Comparison of ENCODE assay signal across 10 cellular contexts in the genomic region with DNA sequence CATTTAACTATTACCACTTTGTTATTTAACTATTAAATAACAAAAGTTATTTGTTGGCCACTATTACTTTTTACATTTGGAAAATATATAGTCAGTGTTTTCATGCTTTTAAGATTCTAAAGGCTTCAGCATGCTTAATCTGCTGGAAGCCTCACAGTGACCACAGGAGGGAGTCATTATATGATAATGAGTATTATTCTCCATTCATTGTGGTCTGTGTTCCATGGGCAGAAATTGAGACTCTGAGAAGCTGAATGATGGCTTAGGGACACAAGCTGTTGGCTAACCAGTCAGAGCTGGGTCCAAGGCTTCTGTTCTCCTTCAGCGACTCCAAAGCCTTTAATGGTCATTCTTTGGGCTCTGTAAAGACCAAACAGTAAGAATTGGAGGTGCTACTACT.
A peak's percentile ranks its signal among the peaks of the same experiment; 100 is the strongest.
DNase-seq lines count a peak whose midpoint lies in the region; ATAC-seq and TF ChIP-seq lines count a peak whose summit lies in the region.
"Had no signal": no experiment of that assay in that cellular context is flagged by ENCODE, and none has a peak within 500 bp of the region (broad histone marks: within the 10 kb centered on the region; RNA-seq: fewer than 3 reads in every experiment).

No MANE protein-coding gene starts in this region.

- DNase-seq in GM23338 (ENCODE audit: low spot score): no peak
- DNase-seq in RPMI8226: peak; percentile 66
- peak; percentile 53 for DNase-seq in glomerular visceral epithelial cell (ENCODE audit: extremely low spot score)
- DNase-seq in hypothalamus (lab: John Stamatoyannopoulos, UW): no peak
- no peak for DNase-seq in activated T-cell treated with anti-CD3 and anti-CD28 coated beads, Interleukin-2, amount 50 U/mL, for 24 hours
- no peak for DNase-seq in NCI-H1694 (lab: John Stamatoyannopoulos, UW)
- no peak for DNase-seq in GM19240 (ENCODE audit: insufficient read length, low spot score)

- ATAC-seq in GM23338: no peak
- ATAC-seq: gastroesophageal sphincter had no signal

- H3K4me1 ChIP-seq in BLaER1 treated with 17β-estradiol and CSF1 and Interleukin-3, amounts not matched to agents 10 nM and 100 nM: peaks cover 41 to 75% (median 57%) of the 10 kb centered on the region in 10 experiments
- peaks cover 19% of the 10 kb centered on the region for H3K4me1 ChIP-seq in GM23338 (ENCODE audit: insufficient read depth)

- no peaks in the 10 kb centered on the region for H3K9me3 Mint-ChIP-seq in GM23338
- H3K9me3 Mint-ChIP-seq in activated T-cell treated with anti-CD3 and anti-CD28 coated beads, Interleukin-2, amount 50 U/mL, for 24 hours: no peaks in the 10 kb centered on the region

- H3K9me2 ChIP-seq in GM23338 (ENCODE audit: insufficient read depth): no peaks in the 10 kb centered on the region

- H3K36me3 ChIP-seq in BLaER1 treated with 17β-estradiol and CSF1 and Interleukin-3, amounts not matched to agents 10 nM and 100 nM: no peaks in the 10 kb centered on the region
- H3K36me3 ChIP-seq in GM23338 (ENCODE audit: insufficient read depth): no peaks in the 10 kb centered on the region
- H3K36me3 ChIP-seq: gastroesophageal sphincter had no signal

- H3K4me3 Mint-ChIP-seq in GM23338: no peak overlapping the region
- H3K4me3 Mint-ChIP-seq in activated T-cell treated with anti-CD3 and anti-CD28 coated beads, Interleukin-2, amount 50 U/mL, for 24 hours: no peak overlapping the region

- H3K4me2 ChIP-seq in BLaER1 treated with 17β-estradiol and CSF1 and Interleukin-3, amounts not matched to agents 10 nM and 100 nM: peak overlapping the region in 8 of 11 experiments; percentile 1 to 72 (median 20); a peak in 12 of 22 replicates
- no peak overlapping the region for H3K4me2 ChIP-seq in GM23338

- TF ChIP-seq CTCF in GM23338 (conservative IDR thresholded peaks at IDR 0.05; ENCODE audit: low read depth in 2 of 2): peak; percentile 5 to 16; a peak in 1 of 4 replicates

- H3K27me3 Mint-ChIP-seq in GM23338 (ENCODE audit: insufficient read depth, low read depth, poor library complexity): peaks cover 5% of the 10 kb centered on the region
- H3K27me3 Mint-ChIP-seq in activated T-cell treated with anti-CD3 and anti-CD28 coated beads, Interleukin-2, amount 50 U/mL, for 24 hours: no peaks in the 10 kb centered on the region

- H3K27me3 ChIP-seq in BLaER1 treated with 17β-estradiol and CSF1 and Interleukin-3, amounts not matched to agents 10 nM and 100 nM: no peaks in the 10 kb centered on the region
- H3K27me3 ChIP-seq in GM23338 (ENCODE audit: insufficient read depth): no peaks in the 10 kb centered on the region
- H3K27me3 ChIP-seq: gastroesophageal sphincter had no signal

- H3F3A ChIP-seq in GM23338 (replicated peaks; ENCODE audit: low read depth): no peaks in the 10 kb centered on the region

- peaks cover 16% of the 10 kb centered on the region for H3K4me1 Mint-ChIP-seq in GM23338
- H3K4me1 Mint-ChIP-seq in activated T-cell treated with anti-CD3 and anti-CD28 coated beads, Interleukin-2, amount 50 U/mL, for 24 hours (ENCODE audit: low read depth): peaks cover 58% of the 10 kb centered on the region

- H2AFZ ChIP-seq in GM23338: no peak overlapping the region

- H4K20me1 ChIP-seq in BLaER1 treated with 17β-estradiol and CSF1 and Interleukin-3, amounts not matched to agents 10 nM and 100 nM: no peaks in the 10 kb centered on the region
- no peaks in the 10 kb centered on the region for H4K20me1 ChIP-seq in GM23338 (replicated peaks; ENCODE audit: insufficient read depth)

- no peaks in the 10 kb centered on the region for H3K79me2 ChIP-seq in GM23338 (replicated peaks; ENCODE audit: insufficient read depth)

- no peak overlapping the region for H3K9ac ChIP-seq in BLaER1 treated with 17β-estradiol and CSF1 and Interleukin-3, amounts not matched to agents 10 nM and 100 nM

- no peak overlapping the region for H3K27ac ChIP-seq in BLaER1 treated with 17β-estradiol and CSF1 and Interleukin-3, amounts not matched to agents 10 nM and 100 nM
- H3K27ac ChIP-seq in GM23338 (ENCODE audit: low read depth): no peak overlapping the region
- H3K27ac ChIP-seq: gastroesophageal sphincter, skin epidermis had no signal

- no peaks in the 10 kb centered on the region for H3K36me3 Mint-ChIP-seq in GM23338 (ENCODE audit: low read depth)
- H3K36me3 Mint-ChIP-seq in activated T-cell treated with anti-CD3 and anti-CD28 coated beads, Interleukin-2, amount 50 U/mL, for 24 hours (ENCODE audit: low read depth): no peaks in the 10 kb centered on the region

- no peaks in the 10 kb centered on the region for H3K9me3 ChIP-seq in BLaER1 treated with 17β-estradiol and CSF1 and Interleukin-3, amounts not matched to agents 10 nM and 100 nM (replicated peaks in 1 of 11)
- H3K9me3 ChIP-seq: gastroesophageal sphincter had no signal

- no peak overlapping the region for H3K27ac Mint-ChIP-seq in GM23338
- no peak overlapping the region for H3K27ac Mint-ChIP-seq in activated T-cell treated with anti-CD3 and anti-CD28 coated beads, Interleukin-2, amount 50 U/mL, for 24 hours

- H3K4me3 ChIP-seq in BLaER1 treated with 17β-estradiol and CSF1 and Interleukin-3, amounts not matched to agents 10 nM and 100 nM: no peak overlapping the region
- no peak overlapping the region for H3K4me3 ChIP-seq in GM23338
- H3K4me3 ChIP-seq: gastroesophageal sphincter, skin epidermis had no signal

TF ChIP-seq in GM23338, 12 proteins besides CTCF, POLR2A, EP300 and RAD21 (continues in another document):
- no peak for TF ChIP-seq ZNF331 (CRISPR knock-in tag; IDR thresholded peaks at IDR 0.05; ENCODE audit: low read depth)
- TF ChIP-seq STAT1 (IDR thresholded peaks at IDR 0.05; ENCODE audit: unreplicated experiment): no peak
- TF ChIP-seq ZNF114 (CRISPR knock-in tag; IDR thresholded peaks at IDR 0.05): no peak
- no peak for TF ChIP-seq CREB1 (CRISPR knock-in tag; IDR thresholded peaks at IDR 0.05; ENCODE audit: low read depth)
- TF ChIP-seq, protein P1, sequence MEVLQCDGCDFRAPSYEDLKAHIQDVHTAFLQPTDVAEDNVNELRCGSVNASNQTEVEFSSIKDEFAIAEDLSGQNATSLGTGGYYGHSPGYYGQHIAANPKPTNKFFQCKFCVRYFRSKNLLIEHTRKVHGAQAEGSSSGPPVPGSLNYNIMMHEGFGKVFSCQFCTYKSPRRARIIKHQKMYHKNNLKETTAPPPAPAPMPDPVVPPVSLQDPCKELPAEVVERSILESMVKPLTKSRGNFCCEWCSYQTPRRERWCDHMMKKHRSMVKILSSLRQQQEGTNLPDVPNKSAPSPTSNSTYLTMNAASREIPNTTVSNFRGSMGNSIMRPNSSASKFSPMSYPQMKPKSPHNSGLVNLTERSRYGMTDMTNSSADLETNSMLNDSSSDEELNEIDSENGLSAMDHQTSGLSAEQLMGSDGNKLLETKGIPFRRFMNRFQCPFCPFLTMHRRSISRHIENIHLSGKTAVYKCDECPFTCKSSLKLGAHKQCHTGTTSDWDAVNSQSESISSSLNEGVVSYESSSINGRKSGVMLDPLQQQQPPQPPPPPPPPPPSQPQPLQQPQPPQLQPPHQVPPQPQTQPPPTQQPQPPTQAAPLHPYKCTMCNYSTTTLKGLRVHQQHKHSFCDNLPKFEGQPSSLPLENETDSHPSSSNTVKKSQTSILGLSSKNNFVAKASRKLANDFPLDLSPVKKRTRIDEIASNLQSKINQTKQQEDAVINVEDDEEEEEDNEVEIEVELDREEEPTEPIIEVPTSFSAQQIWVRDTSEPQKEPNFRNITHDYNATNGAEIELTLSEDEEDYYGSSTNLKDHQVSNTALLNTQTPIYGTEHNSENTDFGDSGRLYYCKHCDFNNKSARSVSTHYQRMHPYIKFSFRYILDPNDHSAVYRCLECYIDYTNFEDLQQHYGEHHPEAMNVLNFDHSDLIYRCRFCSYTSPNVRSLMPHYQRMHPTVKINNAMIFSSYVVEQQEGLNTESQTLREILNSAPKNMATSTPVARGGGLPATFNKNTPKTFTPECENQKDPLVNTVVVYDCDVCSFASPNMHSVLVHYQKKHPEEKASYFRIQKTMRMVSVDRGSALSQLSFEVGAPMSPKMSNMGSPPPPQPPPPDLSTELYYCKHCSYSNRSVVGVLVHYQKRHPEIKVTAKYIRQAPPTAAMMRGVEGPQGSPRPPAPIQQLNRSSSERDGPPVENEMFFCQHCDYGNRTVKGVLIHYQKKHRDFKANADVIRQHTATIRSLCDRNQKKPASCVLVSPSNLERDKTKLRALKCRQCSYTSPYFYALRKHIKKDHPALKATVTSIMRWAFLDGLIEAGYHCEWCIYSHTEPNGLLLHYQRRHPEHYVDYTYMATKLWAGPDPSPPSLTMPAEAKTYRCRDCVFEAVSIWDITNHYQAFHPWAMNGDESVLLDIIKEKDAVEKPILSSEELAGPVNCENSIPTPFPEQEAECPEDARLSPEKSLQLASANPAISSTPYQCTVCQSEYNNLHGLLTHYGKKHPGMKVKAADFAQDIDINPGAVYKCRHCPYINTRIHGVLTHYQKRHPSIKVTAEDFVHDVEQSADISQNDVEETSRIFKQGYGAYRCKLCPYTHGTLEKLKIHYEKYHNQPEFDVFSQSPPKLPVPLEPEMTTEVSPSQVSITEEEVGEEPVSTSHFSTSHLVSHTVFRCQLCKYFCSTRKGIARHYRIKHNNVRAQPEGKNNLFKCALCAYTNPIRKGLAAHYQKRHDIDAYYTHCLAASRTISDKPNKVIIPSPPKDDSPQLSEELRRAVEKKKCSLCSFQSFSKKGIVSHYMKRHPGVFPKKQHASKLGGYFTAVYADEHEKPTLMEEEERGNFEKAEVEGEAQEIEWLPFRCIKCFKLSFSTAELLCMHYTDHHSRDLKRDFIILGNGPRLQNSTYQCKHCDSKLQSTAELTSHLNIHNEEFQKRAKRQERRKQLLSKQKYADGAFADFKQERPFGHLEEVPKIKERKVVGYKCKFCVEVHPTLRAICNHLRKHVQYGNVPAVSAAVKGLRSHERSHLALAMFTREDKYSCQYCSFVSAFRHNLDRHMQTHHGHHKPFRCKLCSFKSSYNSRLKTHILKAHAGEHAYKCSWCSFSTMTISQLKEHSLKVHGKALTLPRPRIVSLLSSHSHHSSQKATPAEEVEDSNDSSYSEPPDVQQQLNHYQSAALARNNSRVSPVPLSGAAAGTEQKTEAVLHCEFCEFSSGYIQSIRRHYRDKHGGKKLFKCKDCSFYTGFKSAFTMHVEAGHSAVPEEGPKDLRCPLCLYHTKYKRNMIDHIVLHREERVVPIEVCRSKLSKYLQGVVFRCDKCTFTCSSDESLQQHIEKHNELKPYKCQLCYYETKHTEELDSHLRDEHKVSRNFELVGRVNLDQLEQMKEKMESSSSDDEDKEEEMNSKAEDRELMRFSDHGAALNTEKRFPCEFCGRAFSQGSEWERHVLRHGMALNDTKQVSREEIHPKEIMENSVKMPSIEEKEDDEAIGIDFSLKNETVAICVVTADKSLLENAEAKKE (CRISPR knock-in tag; IDR thresholded peaks at IDR 0.05): no peak

Comparison
In these comparisons a context has a peak if more than half of its experiments do, and no peak if none do; other contexts are left out.
1. DNase-seq: peak in RPMI8226 (single experiment) and glomerular visceral epithelial cell (single experiment); none in GM23338 (single experiment), hypothalamus (0 of 51), activated T-cell treated with anti-CD3 and anti-CD28 coated beads, Interleukin-2, amount 50 U/mL, for 24 hours (single experiment), NCI-H1694 (single experiment) and GM19240 (single experiment).